ENCODE assay signal across 8 cellular contexts in genomic region chrX:23782863-23783568, GRCh38. TPM values are rescaled to one million over a fixed set of nuclear protein-coding genes. Genes with fewer than 3 reads are reported as not detected.
A peak's percentile ranks its signal among the peaks of the same experiment; 100 is the strongest.
DNase-seq lines count a peak whose midpoint lies in the region; ATAC-seq and TF ChIP-seq lines count a peak whose summit lies in the region.

Gene SAT1 (plus strand): TSS chrX:23783173. CDS start chrX:23783352, 179 bp downstream.

- TF ChIP-seq CTCF in LNCaP clone FGC (IDR thresholded peaks at IDR 0.05; ENCODE audit: control insufficient read depth, extremely low read depth, insufficient read depth) (peak; percentile 53), RWPE1 (conservative IDR thresholded peaks at IDR 0.05; ENCODE audit: low read depth) (peak; percentile 80), fibroblast of lung (conservative IDR thresholded peaks at IDR 0.05 in 1 of 2, IDR thresholded peaks at IDR 0.05 in 1 of 2; ENCODE audit: low read depth in 1 of 2, low read length in 2 of 2) (peak; percentile 54 to 64)

- no peaks in the 10 kb centered on the region for H3K9me3 Mint-ChIP-seq in activated T-helper 17 cell treated with anti-CD3 and anti-CD28 coated beads, Interleukin-2, amount 50 U/mL, for 72 hours
- peaks cover 0 to 7% (median 0%) of the 10 kb centered on the region in 9 donors for H3K9me3 Mint-ChIP-seq in naive thymus-derived CD8-positive, alpha-beta T cell

- H3K9ac ChIP-seq in fibroblast of lung (ENCODE audit: insufficient read depth, low read length), result peak within 1 kb of the TSS; percentile 66

- POLR2A ChIA-PET in RWPE1 (lab: Yijun Ruan, JAX; ENCODE audit: low non-redundant PET), result interaction anchor here (0.5 to 2.1 kb wide), 8 partner anchors 13 to 124 kb away, joined by 3 to 15 read pairs (median 3); no protein-coding TSS in a partner anchor
- POLR2A ChIA-PET in naive thymus-derived CD8-positive, alpha-beta T cell (lab: Charles Lee), result interaction anchor here (1.0 to 3.4 kb wide), 9 partner anchors 10 to 272 kb away, joined by 3 to 27 read pairs (median 8); partner anchors contain the start of genes ACOT9, APOO, CXorf58 and EIF2S3

- CTCF ChIA-PET in RWPE1 (lab: Yijun Ruan, JAX), result interaction anchor here (0.7 to 1.3 kb wide), 9 partner anchors 10 to 120 kb away, joined by 3 to 6 read pairs (median 3); no protein-coding TSS in a partner anchor

- H3K4me2 ChIP-seq in fibroblast of lung (ENCODE audit: extremely low read depth, insufficient read depth, low read length), result peak within 1 kb of the TSS; percentile 71

- H3K27ac ChIP-seq in RWPE1 (peak within 1 kb of the TSS; percentile 91), fibroblast of lung (ENCODE audit: insufficient read depth, low read length) (peak within 1 kb of the TSS; percentile 92)

- peak within 1 kb of the TSS; percentile 99 for H3K27ac Mint-ChIP-seq in activated T-helper 17 cell treated with anti-CD3 and anti-CD28 coated beads, Interleukin-2, amount 50 U/mL, for 72 hours
- peak within 1 kb of the TSS; percentile 94 to 99 (median 98) for H3K27ac Mint-ChIP-seq in naive thymus-derived CD8-positive, alpha-beta T cell

- H3K4me3 Mint-ChIP-seq in activated T-helper 17 cell treated with anti-CD3 and anti-CD28 coated beads, Interleukin-2, amount 50 U/mL, for 72 hours, result peak within 1 kb of the TSS; percentile 94
- H3K4me3 Mint-ChIP-seq in naive thymus-derived CD8-positive, alpha-beta T cell, result peak within 1 kb of the TSS; percentile 90 to 98 (median 95)

- H3K27me3 ChIP-seq in fibroblast of lung (ENCODE audit: control insufficient read depth, insufficient read depth, low read length), result no peaks in the 10 kb centered on the region

- peaks cover 56% of the 10 kb centered on the region for H3K36me3 Mint-ChIP-seq in activated T-helper 17 cell treated with anti-CD3 and anti-CD28 coated beads, Interleukin-2, amount 50 U/mL, for 72 hours (ENCODE audit: low read depth)
- peaks cover 12 to 33% (median 14%) of the 10 kb centered on the region in 3 donors for H3K36me3 Mint-ChIP-seq in naive thymus-derived CD8-positive, alpha-beta T cell

- no peaks in the 10 kb centered on the region for H3K9me3 ChIP-seq in fibroblast of lung (ENCODE audit: control insufficient read depth, insufficient read depth, low read depth, low read length)

- no peaks in the 10 kb centered on the region for H3K27me3 Mint-ChIP-seq in activated T-helper 17 cell treated with anti-CD3 and anti-CD28 coated beads, Interleukin-2, amount 50 U/mL, for 72 hours
- H3K27me3 Mint-ChIP-seq in naive thymus-derived CD8-positive, alpha-beta T cell, result no peaks in the 10 kb centered on the region

- peaks cover 18% of the 10 kb centered on the region for H3K4me1 Mint-ChIP-seq in activated T-helper 17 cell treated with anti-CD3 and anti-CD28 coated beads, Interleukin-2, amount 50 U/mL, for 72 hours
- H3K4me1 Mint-ChIP-seq in naive thymus-derived CD8-positive, alpha-beta T cell, result peaks cover 13 to 45% (median 29%) of the 10 kb centered on the region in 4 donors

- H3K4me1 ChIP-seq in fibroblast of lung (ENCODE audit: control insufficient read depth, extremely low read depth, insufficient read depth, low read length), result no peaks in the 10 kb centered on the region

- no peaks in the 10 kb centered on the region for H3K36me3 ChIP-seq in fibroblast of lung (ENCODE audit: control insufficient read depth, insufficient read depth, low read length)

- DNase-seq in ELR (ENCODE audit: low read depth) (peak; percentile 95), H4 (ENCODE audit: low spot score) (peak; percentile 87), LNCaP clone FGC (ENCODE audit: low read depth) (peak; percentile 72), RWPE1 (ENCODE audit: low spot score) (peak; percentile 82), fibroblast of lung (ENCODE audit: low read depth in 2 of 2) (peak; percentile 90 to 94)
- peak; percentile 83 to 97 (median 92) for DNase-seq in naive thymus-derived CD8-positive, alpha-beta T cell
- DNase-seq in stimulated activated naive CD4-positive, alpha-beta T cell treated with Interleukin-2 at 50 U/mL for 16 hours (lab: John Stamatoyannopoulos, UW), result peak; percentile 88

- peak within 1 kb of the TSS; percentile 49 for H2AFZ ChIP-seq in fibroblast of lung (ENCODE audit: low read length)

- peak; percentile 83 for ATAC-seq in activated T-helper 17 cell treated with anti-CD3 and anti-CD28 coated beads, Interleukin-2, amount 50 U/mL, for 72 hours (replicated peaks)
- ATAC-seq in naive thymus-derived CD8-positive, alpha-beta T cell, result peak; percentile 90 to 93

- no peaks in the 10 kb centered on the region for H3K79me2 ChIP-seq in fibroblast of lung (ENCODE audit: control insufficient read depth, insufficient read depth, low read length)

- no peaks in the 10 kb centered on the region for H4K20me1 ChIP-seq in fibroblast of lung (ENCODE audit: control insufficient read depth, extremely low read depth, insufficient read depth, low read length)

- H3K4me3 ChIP-seq in LNCaP clone FGC (ENCODE audit: low read depth, low read length) (peak within 1 kb of the TSS; percentile 78), fibroblast of lung (replicated peaks in 1 of 4; ENCODE audit: control extremely low read depth in 1 of 4, insufficient read depth in 1 of 4, low read depth in 3 of 4, low read length in 4 of 4) (peak within 1 kb of the TSS; percentile 44 to 87 (median 70))

RNA-seq across cellular contexts. Expression of gene SAT1, which starts in this region (rescaled TPM):
- total RNA-seq in H4 (2014; rRNA removed; shearing (Covaris generic)), result 44.2 and 46.4 TPM in 2 replicates
- total RNA-seq in activated T-helper 17 cell treated with anti-CD3 and anti-CD28 coated beads, Interleukin-2, amount 50 U/mL, for 72 hours, result 100 to 1,000 TPM in 1 of 2 donors, 10 to 100 TPM in 1; 94.7 to 189 TPM
- 148 TPM in 2 replicates for total RNA-seq in fibroblast of lung
- 118 and 151 TPM in 2 replicates for polyA plus RNA-seq in fibroblast of lung
- polyA plus RNA-seq in fibroblast of lung (2012), result 68.5 and 99.8 TPM in 2 replicates
- polyA minus RNA-seq in fibroblast of lung (ENCODE audit: low replicate concordance), result 7.4 and 17.1 TPM in 2 replicates
- total RNA-seq in naive thymus-derived CD8-positive, alpha-beta T cell, result 100 to 1,000 TPM; 116 to 121 TPM
- 10 to 100 TPM; 50.1 to 91.0 (median 83.3) TPM for polyA plus RNA-seq in naive thymus-derived CD8-positive, alpha-beta T cell

Comparison
In these comparisons a context has a peak if more than half of its experiments do, and no peak if none do; other contexts are left out.
1. Peak in every context shown above with its lines: DNase-seq, ATAC-seq, H3K4me3 ChIP-seq and H3K27ac ChIP-seq.